Comparison of ENCODE assay signal across 10 cellular contexts in genomic region chr20:51532577-51533191, GRCh38. TPM values are rescaled to one million over a fixed set of nuclear protein-coding genes. Genes with fewer than 3 reads are reported as not detected.
DNase-seq lines count a peak whose midpoint lies in the region; ATAC-seq and TF ChIP-seq lines count a peak whose summit lies in the region.
"Had no signal": no experiment of that assay in that cellular context is flagged by ENCODE, and none has a peak within 500 bp of the region (broad histone marks: within the 10 kb centered on the region; RNA-seq: fewer than 3 reads in every experiment).

No MANE protein-coding gene starts in this region.

- ATAC-seq in stimulated activated effector memory CD8-positive, alpha-beta T cell treated with anti-CD3 and anti-CD28 coated beads, Interleukin-12 subunit alpha, Interleukin-12 subunit beta, amount 100 ng/mL, for 72 hours, result no peak
- no peak for ATAC-seq in HG02588 (IDR thresholded peaks at IDR 0.05; ENCODE audit: unreplicated experiment)
- no peak for ATAC-seq in HG02938 (IDR thresholded peaks at IDR 0.05; ENCODE audit: unreplicated experiment)

- peaks cover under 1% of the 10 kb centered on the region for H3K9me3 Mint-ChIP-seq in activated naive CD8-positive, alpha-beta T cell (ENCODE audit: low read depth)
- H3K9me3 Mint-ChIP-seq in stimulated activated effector memory CD8-positive, alpha-beta T cell treated with anti-CD3 and anti-CD28 coated beads, Interleukin-12 subunit alpha, Interleukin-12 subunit beta, amount 100 ng/mL, for 72 hours, result no peaks in the 10 kb centered on the region

- H3K4me1 Mint-ChIP-seq in activated naive CD8-positive, alpha-beta T cell (ENCODE audit: low read depth), result peaks cover 98% of the 10 kb centered on the region
- H3K4me1 Mint-ChIP-seq in stimulated activated effector memory CD8-positive, alpha-beta T cell treated with anti-CD3 and anti-CD28 coated beads, Interleukin-12 subunit alpha, Interleukin-12 subunit beta, amount 100 ng/mL, for 72 hours, result peaks cover 96% of the 10 kb centered on the region

- peaks cover 63% of the 10 kb centered on the region for H3K79me2 ChIP-seq in hepatocyte

- no peaks in the 10 kb centered on the region for H3K9me3 ChIP-seq in hepatocyte (ENCODE audit: low read depth)

- 94% methylated on average over 24 of the region's 24 CpGs for whole genome bisulfite sequencing in hepatocyte (ENCODE audit: low lambda C conversion rate, missing lambda C conversion rate)

- H3K36me3 Mint-ChIP-seq in activated naive CD8-positive, alpha-beta T cell, result peaks cover 20% of the 10 kb centered on the region
- peaks cover 59% of the 10 kb centered on the region for H3K36me3 Mint-ChIP-seq in stimulated activated effector memory CD8-positive, alpha-beta T cell treated with anti-CD3 and anti-CD28 coated beads, Interleukin-12 subunit alpha, Interleukin-12 subunit beta, amount 100 ng/mL, for 72 hours

- DNase-seq in KBM-7, result peak; percentile 50
- no peak for DNase-seq in hepatocyte (ENCODE audit: low spot score)
- peak in 1 of 2 donors; percentile 61 for DNase-seq in stimulated activated effector memory CD8-positive, alpha-beta T cell treated with anti-CD3 and anti-CD28 coated beads, Interleukin-12 subunit alpha, Interleukin-12 subunit beta, amount 100 ng/mL, for 72 hours (ENCODE audit: low spot score in 2 of 2)
- DNase-seq in NCI-H748 treated with DMSO at 0.1 percent for 48 hours (lab: John Stamatoyannopoulos, UW), result no peak
- no peak for DNase-seq in T1000 (lab: John Stamatoyannopoulos, UW)
- DNase-seq: activated CD8-positive, alpha-beta memory T cell treated with anti-CD3 and anti-CD28 coated beads for 24 hours had no signal

- H3K4me3 Mint-ChIP-seq in activated naive CD8-positive, alpha-beta T cell, result peak overlapping the region; percentile 91
- peak overlapping the region; percentile 87 for H3K4me3 Mint-ChIP-seq in stimulated activated effector memory CD8-positive, alpha-beta T cell treated with anti-CD3 and anti-CD28 coated beads, Interleukin-12 subunit alpha, Interleukin-12 subunit beta, amount 100 ng/mL, for 72 hours

- no peak overlapping the region for H3K4me2 ChIP-seq in hepatocyte
- H3K4me2 ChIP-seq: KMS-11 had no signal

- no peak for TF ChIP-seq CTCF in hepatocyte (IDR thresholded peaks at IDR 0.05; ENCODE audit: poor library complexity)

- H3K4me1 ChIP-seq in hepatocyte (ENCODE audit: insufficient read depth), result peaks cover 25% of the 10 kb centered on the region

- no peaks in the 10 kb centered on the region for H3K27me3 ChIP-seq in hepatocyte

- no peak overlapping the region for H3K4me3 ChIP-seq in hepatocyte

- no peaks in the 10 kb centered on the region for H3K27me3 Mint-ChIP-seq in activated naive CD8-positive, alpha-beta T cell

- peak overlapping the region; percentile 23 for H3K27ac ChIP-seq in hepatocyte
- H3K27ac ChIP-seq: KMS-11 had no signal

- in situ Hi-C loops in KBM-7 (cut with MboI; ENCODE audit: low pct_unique_long_range_greater_than_20kb, low sequenced_read_pairs), result no loop called here

- no peaks in the 10 kb centered on the region for H3K36me3 ChIP-seq in hepatocyte (replicated peaks; ENCODE audit: insufficient read depth, low read depth)

- peaks cover 3% of the 10 kb centered on the region for H4K20me1 ChIP-seq in hepatocyte (ENCODE audit: insufficient read depth, poor library complexity, severe bottlenecking)

- H3K9me2 ChIP-seq in hepatocyte (replicated peaks; ENCODE audit: insufficient read depth), result no peaks in the 10 kb centered on the region

- peak overlapping the region; percentile 99 for H3K27ac Mint-ChIP-seq in activated naive CD8-positive, alpha-beta T cell
- peak overlapping the region; percentile 98 for H3K27ac Mint-ChIP-seq in stimulated activated effector memory CD8-positive, alpha-beta T cell treated with anti-CD3 and anti-CD28 coated beads, Interleukin-12 subunit alpha, Interleukin-12 subunit beta, amount 100 ng/mL, for 72 hours

- H2AFZ ChIP-seq in hepatocyte, result no peak overlapping the region

RNA-seq across cellular contexts. Expression of gene NFATC2, which starts 9.8 kb away (rescaled TPM):
- total RNA-seq in hepatocyte, result 4.4 and 4.9 TPM in 2 replicates
- polyA plus RNA-seq in hepatocyte, result 8.3 and 10.3 TPM in 2 replicates
